ENCODE assay signal across 1 cellular context in genomic region chr5:6340100-6340499, GRCh38.
TF ChIP-seq lines count a peak whose summit lies in the region.

No MANE protein-coding gene starts in this region.

TF ChIP-seq in K562, 482 proteins besides CTCF, POLR2A, EP300 and RAD21 (continued from another document):
- TF ChIP-seq, protein P1, sequence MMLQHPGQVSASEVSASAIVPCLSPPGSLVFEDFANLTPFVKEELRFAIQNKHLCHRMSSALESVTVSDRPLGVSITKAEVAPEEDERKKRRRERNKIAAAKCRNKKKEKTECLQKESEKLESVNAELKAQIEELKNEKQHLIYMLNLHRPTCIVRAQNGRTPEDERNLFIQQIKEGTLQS (IDR thresholded peaks at IDR 0.05), result peak; percentile 44; the same call in 1 of the 2 replicates
- TF ChIP-seq, protein P1 (CRISPR knock-in tag; conservative IDR thresholded peaks at IDR 0.05), result no peak
TF ChIP-seq in K562: peak in this region for 1.
